In the genomic region with DNA sequence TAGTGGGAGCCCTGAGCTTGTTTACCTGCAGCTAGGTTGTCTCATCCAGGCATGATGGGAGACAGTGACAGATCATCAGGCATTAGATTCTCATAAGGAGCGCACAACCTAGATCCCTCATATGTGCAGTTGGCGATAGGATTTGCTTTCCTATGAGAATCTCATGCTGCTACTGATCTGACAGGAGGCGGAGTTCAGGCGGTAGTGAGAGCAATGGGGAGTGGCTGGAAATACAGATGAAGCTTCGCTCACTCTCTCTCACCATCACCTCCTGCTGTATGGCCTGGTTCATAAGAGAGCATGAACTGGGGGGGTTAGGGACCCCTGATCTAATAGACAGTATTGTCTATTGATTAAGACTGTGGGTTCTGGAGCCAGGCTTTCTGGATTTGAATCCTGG, we compare ENCODE assay signal across 31 cellular contexts.
A peak's percentile ranks its signal among the peaks of the same experiment; 100 is the strongest.
DNase-seq lines count a peak whose midpoint lies in the region; ATAC-seq and TF ChIP-seq lines count a peak whose summit lies in the region.
"Had no signal": no experiment of that assay in that cellular context is flagged by ENCODE, and none has a peak within 500 bp of the region (broad histone marks: within the 10 kb centered on the region; RNA-seq: fewer than 3 reads in every experiment).

No MANE protein-coding gene starts in this region.

- no peak overlapping the region for H3K4me3 ChIP-seq in DOHH2 (ENCODE audit: low read length)
- H3K4me3 ChIP-seq in HEK293 (ENCODE audit: low read depth, low read length), result no peak overlapping the region
- H3K4me3 ChIP-seq in SU-DHL-6 (ENCODE audit: insufficient read depth, low read length, poor library complexity, severe bottlenecking), result no peak overlapping the region
- H3K4me3 ChIP-seq: A549; BLaER1; BLaER1 treated with 17β-estradiol and CSF1 and Interleukin-3, amounts not matched to agents 10 nM and 100 nM had no signal

- H4K20me1 ChIP-seq in DOHH2 (ENCODE audit: control insufficient read depth, insufficient read depth, low read depth, low read length) (no peaks in the 10 kb centered on the region), SU-DHL-6 (ENCODE audit: low read depth, low read length) (no peaks in the 10 kb centered on the region)

- H2AFZ ChIP-seq in SU-DHL-6 (ENCODE audit: low read depth, low read length, severe bottlenecking), result no peak overlapping the region

- ATAC-seq in HG03457 (IDR thresholded peaks at IDR 0.05; ENCODE audit: unreplicated experiment), result no peak
- ATAC-seq: A549; CD8-positive, alpha-beta T cell had no signal

- no peaks in the 10 kb centered on the region for H3K9me2 ChIP-seq in DOHH2 (replicated peaks; ENCODE audit: control insufficient read depth, low read length)
- H3K9me2 ChIP-seq in SU-DHL-6 (replicated peaks; ENCODE audit: insufficient read depth, low read length), result no peaks in the 10 kb centered on the region

- H3K79me2 ChIP-seq in DOHH2 (ENCODE audit: control insufficient read depth, low read length), result peaks cover 100% of the 10 kb centered on the region
- peaks cover 98% of the 10 kb centered on the region for H3K79me2 ChIP-seq in SU-DHL-6 (ENCODE audit: insufficient read depth, low read length)

- POLR2A ChIA-PET in HEK293 (lab: Yijun Ruan, JAX), result no interaction called here

- H3K27ac ChIP-seq in DOHH2 (ENCODE audit: low read depth, low read length) (peak overlapping the region; percentile 99), HEK293 (ENCODE audit: extremely low read depth, low read depth, low read length) (no peak overlapping the region), SU-DHL-6 (ENCODE audit: low read depth, low read length) (peak overlapping the region; percentile 33; the same call in 1 of the 2 replicates)
- H3K27ac ChIP-seq: 22Rv1; A549; BLaER1; BLaER1 treated with 17β-estradiol and CSF1 and Interleukin-3, amounts not matched to agents 10 nM and 100 nM; C4-2B had no signal

- H3K27me3 ChIP-seq in DOHH2 (ENCODE audit: control insufficient read depth, low read length) (no peaks in the 10 kb centered on the region), SU-DHL-6 (ENCODE audit: low read length) (no peaks in the 10 kb centered on the region)
- H3K27me3 ChIP-seq: BE2C; BLaER1; BLaER1 treated with 17β-estradiol and CSF1 and Interleukin-3, amounts not matched to agents 10 nM and 100 nM had no signal

- H3K4me2 ChIP-seq in DOHH2 (ENCODE audit: low read length), result peak overlapping the region; percentile 88
- peak overlapping the region; percentile 6 for H3K4me2 ChIP-seq in SU-DHL-6 (ENCODE audit: low read depth, low read length, poor library complexity, severe bottlenecking)
- H3K4me2 ChIP-seq: A549; BLaER1; BLaER1 treated with 17β-estradiol and CSF1 and Interleukin-3, amounts not matched to agents 10 nM and 100 nM had no signal

- H3K9me3 ChIP-seq in DOHH2 (ENCODE audit: control insufficient read depth, insufficient read depth, low read length), result no peaks in the 10 kb centered on the region
- H3K9me3 ChIP-seq in HEK293 (ENCODE audit: control insufficient read depth, insufficient read depth, low read depth, low read length), result no peaks in the 10 kb centered on the region
- no peaks in the 10 kb centered on the region for H3K9me3 ChIP-seq in SU-DHL-6 (ENCODE audit: insufficient read depth, low read length)
- H3K9me3 ChIP-seq: A549, BE2C, BLaER1, Caco-2 had no signal

- no peak for TF ChIP-seq CTCF in DOHH2 (IDR thresholded peaks at IDR 0.05; ENCODE audit: low read depth, low read length, poor library complexity, severe bottlenecking)
- TF ChIP-seq CTCF in HEK293 (tag by site-specific recombination; IDR thresholded peaks at IDR 0.05), result no peak
- TF ChIP-seq CTCF in SU-DHL-6 (IDR thresholded peaks at IDR 0.05; ENCODE audit: insufficient read depth, low read length, poor library complexity, severe bottlenecking), result no peak
- TF ChIP-seq CTCF in GM20000 (IDR thresholded peaks at IDR 0.05; ENCODE audit: extremely low read depth, missing control alignments), result no peak

- no peak for DNase-seq in LoVo (ENCODE audit: low spot score)
- DNase-seq in GM20000 (ENCODE audit: low spot score), result no peak
- DNase-seq: 8988T; ACHN; AML-193; BE2C; C1 segment of cervical spinal cord; Caco-2; Calu3; CD4-positive, alpha-beta memory T cell; CD4-positive, alpha-beta T cell; CD4-positive, CD25-positive, alpha-beta regulatory T cell; CD8-positive, alpha-beta memory T cell; CD8-positive, alpha-beta T cell; COR-L47; DMS 273 treated with DMSO at 0.1 percent for 48 hours; DMS153; DMS53; DMS79; DMS79 treated with DMSO at 0.1 percent for 48 hours; DND-41; EL had no signal

- peaks cover 77% of the 10 kb centered on the region for H3K4me1 ChIP-seq in DOHH2 (ENCODE audit: control insufficient read depth, low read length)
- no peaks in the 10 kb centered on the region for H3K4me1 ChIP-seq in HEK293 (ENCODE audit: control insufficient read depth, insufficient read depth, low read length)
- H3K4me1 ChIP-seq: A549, BE2C, BLaER1 had no signal

- H3K36me3 ChIP-seq in DOHH2 (ENCODE audit: control insufficient read depth, low read length) (peaks cover 87% of the 10 kb centered on the region), HEK293 (ENCODE audit: control insufficient read depth in 2 of 2, insufficient read depth in 1 of 2, low read length in 2 of 2) (peaks cover 33 to 74% of the 10 kb centered on the region in 2 experiments), SU-DHL-6 (ENCODE audit: low read length) (peaks cover 51% of the 10 kb centered on the region)

- CTCF ChIA-PET in HEK293 (lab: Yijun Ruan, JAX), result interaction anchor here (0.8 kb wide), 1 partner anchor 17 kb away, joined by 3 read pairs; no protein-coding TSS in a partner anchor

- H3F3A ChIP-seq in DOHH2 (ENCODE audit: control insufficient read depth, insufficient read depth) (peaks cover 29% of the 10 kb centered on the region), SU-DHL-6 (ENCODE audit: insufficient read depth) (peaks cover 37% of the 10 kb centered on the region)

- H3K9ac ChIP-seq in SU-DHL-6 (ENCODE audit: low read length), result no peak overlapping the region
- H3K9ac ChIP-seq: BLaER1; BLaER1 treated with 17β-estradiol and CSF1 and Interleukin-3, amounts not matched to agents 10 nM and 100 nM had no signal

TF ChIP-seq in HEK293, 187 proteins besides CTCF, POLR2A, EP300 and RAD21:
- peak; percentile 99 for TF ChIP-seq ZNF610 (tag by site-specific recombination; IDR thresholded peaks at IDR 0.05; ENCODE audit: borderline replicate concordance)
- TF ChIP-seq, protein P1, sequence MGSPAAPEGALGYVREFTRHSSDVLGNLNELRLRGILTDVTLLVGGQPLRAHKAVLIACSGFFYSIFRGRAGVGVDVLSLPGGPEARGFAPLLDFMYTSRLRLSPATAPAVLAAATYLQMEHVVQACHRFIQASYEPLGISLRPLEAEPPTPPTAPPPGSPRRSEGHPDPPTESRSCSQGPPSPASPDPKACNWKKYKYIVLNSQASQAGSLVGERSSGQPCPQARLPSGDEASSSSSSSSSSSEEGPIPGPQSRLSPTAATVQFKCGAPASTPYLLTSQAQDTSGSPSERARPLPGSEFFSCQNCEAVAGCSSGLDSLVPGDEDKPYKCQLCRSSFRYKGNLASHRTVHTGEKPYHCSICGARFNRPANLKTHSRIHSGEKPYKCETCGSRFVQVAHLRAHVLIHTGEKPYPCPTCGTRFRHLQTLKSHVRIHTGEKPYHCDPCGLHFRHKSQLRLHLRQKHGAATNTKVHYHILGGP (tag by site-specific recombination; IDR thresholded peaks at IDR 0.05), result no peak
